26 cellular contexts compared by ENCODE assay signal in the genomic region with DNA sequence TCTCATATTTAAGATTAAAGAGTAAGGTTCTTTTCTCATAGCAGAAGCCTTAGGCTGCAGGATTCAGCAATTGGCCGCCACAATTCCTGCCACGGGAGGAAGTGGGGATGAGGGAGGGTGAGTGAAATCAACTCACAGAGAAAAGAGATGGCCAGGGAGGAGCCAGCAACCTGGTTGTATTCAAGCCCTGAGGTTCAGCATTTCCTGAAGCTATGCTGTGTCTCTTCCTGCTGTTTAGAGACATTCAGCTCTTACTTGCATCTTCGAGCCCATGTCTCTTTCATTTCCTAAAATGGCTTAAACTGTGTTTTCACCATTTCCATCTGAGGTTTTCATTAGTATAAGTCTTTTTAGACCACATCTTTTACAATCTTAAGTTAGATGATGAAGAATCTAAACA.
A peak's percentile ranks its signal among the peaks of the same experiment; 100 is the strongest.
DNase-seq lines count a peak whose midpoint lies in the region; ATAC-seq and TF ChIP-seq lines count a peak whose summit lies in the region.
"Had no signal": no experiment of that assay in that cellular context is flagged by ENCODE, and none has a peak within 500 bp of the region (broad histone marks: within the 10 kb centered on the region; RNA-seq: fewer than 3 reads in every experiment).

No MANE protein-coding gene starts in this region.

- H3K79me2 ChIP-seq in Loucy (ENCODE audit: insufficient read depth, low read length) = no peaks in the 10 kb centered on the region
- H3K79me2 ChIP-seq in OCI-LY3 (ENCODE audit: low read length) = no peaks in the 10 kb centered on the region

- H3K36me3 ChIP-seq in Loucy (ENCODE audit: insufficient read depth, low read length) (no peaks in the 10 kb centered on the region), OCI-LY3 (replicated peaks; ENCODE audit: low read depth, low read length) (no peaks in the 10 kb centered on the region), left ventricle myocardium inferior (no peaks in the 10 kb centered on the region)
- H3K36me3 ChIP-seq: BE2C, BLaER1 had no signal

- no peaks in the 10 kb centered on the region for H3K9me2 ChIP-seq in Loucy (replicated peaks; ENCODE audit: low read depth, low read length)

- H3F3A ChIP-seq in Loucy (ENCODE audit: low read depth) = no peaks in the 10 kb centered on the region

- no peak overlapping the region for H3K4me3 Mint-ChIP-seq in endothelial cell (ENCODE audit: unreplicated experiment)
- H3K4me3 Mint-ChIP-seq: CD14-positive monocyte; CD4-positive, alpha-beta memory T cell; CD4-positive, CD25-positive, alpha-beta regulatory T cell; CD8-positive, alpha-beta memory T cell had no signal

- no peaks in the 10 kb centered on the region for H3K9me3 ChIP-seq in Loucy (ENCODE audit: insufficient read depth, low read depth, low read length)
- no peaks in the 10 kb centered on the region for H3K9me3 ChIP-seq in OCI-LY3 (ENCODE audit: insufficient read depth, low read length)
- no peaks in the 10 kb centered on the region for H3K9me3 ChIP-seq in left ventricle myocardium inferior (replicated peaks)
- H3K9me3 ChIP-seq: BE2C, BLaER1 had no signal

- peak overlapping the region; percentile 36 for H3K27ac Mint-ChIP-seq in endothelial cell (ENCODE audit: unreplicated experiment)
- H3K27ac Mint-ChIP-seq: CD14-positive monocyte; CD4-positive, alpha-beta memory T cell; CD4-positive, CD25-positive, alpha-beta regulatory T cell; CD8-positive, alpha-beta memory T cell had no signal

- no peaks in the 10 kb centered on the region for H3K9me3 Mint-ChIP-seq in endothelial cell (ENCODE audit: unreplicated experiment)

- intact Hi-C loops in left ventricle myocardium inferior (cut with micrococcal nuclease) = no loop called here

- H3K27me3 Mint-ChIP-seq in endothelial cell (ENCODE audit: unreplicated experiment) = peaks cover 2% of the 10 kb centered on the region
- H3K27me3 Mint-ChIP-seq: CD4-positive, alpha-beta memory T cell; CD4-positive, CD25-positive, alpha-beta regulatory T cell; CD8-positive, alpha-beta memory T cell had no signal

- peak overlapping the region; percentile 4 for H3K4me3 ChIP-seq in Loucy (ENCODE audit: low read length, poor library complexity, severe bottlenecking)
- H3K4me3 ChIP-seq in OCI-LY3 (ENCODE audit: low read length) = 0 out of 2 replicates have a peak overlapping the region, but pooled peaks have one; percentile 7
- no peak overlapping the region for H3K4me3 ChIP-seq in left ventricle myocardium inferior
- H3K4me3 ChIP-seq: BLaER1, GM12878 had no signal

- H4K20me1 ChIP-seq in Loucy (ENCODE audit: insufficient read depth, low read length, poor library complexity, severe bottlenecking) = no peaks in the 10 kb centered on the region
- no peaks in the 10 kb centered on the region for H4K20me1 ChIP-seq in OCI-LY3 (ENCODE audit: insufficient read depth, low read length)
- H4K20me1 ChIP-seq: BLaER1 had no signal

- no peaks in the 10 kb centered on the region for H3K36me3 Mint-ChIP-seq in endothelial cell (ENCODE audit: low read depth, unreplicated experiment)
- H3K36me3 Mint-ChIP-seq: CD14-positive monocyte; CD4-positive, alpha-beta memory T cell; CD4-positive, CD25-positive, alpha-beta regulatory T cell; CD8-positive, alpha-beta memory T cell had no signal

- H3K27me3 ChIP-seq in Loucy (ENCODE audit: insufficient read depth, low read length, poor library complexity, severe bottlenecking) (no peaks in the 10 kb centered on the region), OCI-LY3 (ENCODE audit: low read depth, low read length) (no peaks in the 10 kb centered on the region), left ventricle myocardium inferior (ENCODE audit: low read depth) (no peaks in the 10 kb centered on the region)
- H3K27me3 ChIP-seq: BE2C, BLaER1 had no signal

- H3K4me1 ChIP-seq in Loucy (ENCODE audit: insufficient read depth, low read length, poor library complexity, severe bottlenecking) (no peaks in the 10 kb centered on the region), OCI-LY3 (ENCODE audit: low read length) (peaks cover 11% of the 10 kb centered on the region), left ventricle myocardium inferior (peaks cover 9% of the 10 kb centered on the region)
- H3K4me1 ChIP-seq: BE2C, BLaER1 had no signal

- H3K4me2 ChIP-seq in Loucy (ENCODE audit: low read depth, low read length, poor library complexity, severe bottlenecking) (peak overlapping the region; percentile 27), OCI-LY3 (ENCODE audit: low read length) (peak overlapping the region; percentile 42)
- H3K4me2 ChIP-seq: BLaER1 had no signal

- H3K9ac ChIP-seq in Loucy (ENCODE audit: low read depth, low read length, poor library complexity, severe bottlenecking) (no peak overlapping the region), OCI-LY3 (ENCODE audit: low read length) (no peak overlapping the region)
- H3K9ac ChIP-seq: BLaER1 had no signal

- H2AFZ ChIP-seq in Loucy (ENCODE audit: low read length) (peak overlapping the region; percentile 42), OCI-LY3 (ENCODE audit: low read depth, low read length) (peak overlapping the region; percentile 68)

- no peak for ATAC-seq in GM21526 (IDR thresholded peaks at IDR 0.05; ENCODE audit: low FRiP score, unreplicated experiment)
- ATAC-seq: GM12878 had no signal

- DNase-seq in MV-4-11 (lab: John Stamatoyannopoulos, UW) (peak; percentile 31), endothelial cell (ENCODE audit: low spot score) (no peak), left ventricle myocardium inferior (no peak), HuH-7.5 (ENCODE audit: low spot score) (no peak), putamen (ENCODE audit: low spot score) (no peak)
- DNase-seq: 8988T; ACHN; BE2C; C1 segment of cervical spinal cord; CD4-positive, alpha-beta memory T cell; CD4-positive, CD25-positive, alpha-beta regulatory T cell; CD8-positive, alpha-beta memory T cell; COR-L47; DMS 273 treated with DMSO at 0.1 percent for 48 hours; DMS153; DMS53; DMS79; DND-41; EL; GDM1 had no signal

- peaks cover 14% of the 10 kb centered on the region for H3K4me1 Mint-ChIP-seq in endothelial cell (ENCODE audit: unreplicated experiment)
- H3K4me1 Mint-ChIP-seq: CD14-positive monocyte; CD4-positive, alpha-beta memory T cell; CD4-positive, CD25-positive, alpha-beta regulatory T cell; CD8-positive, alpha-beta memory T cell had no signal

- H3K27ac ChIP-seq in OCI-LY3 (ENCODE audit: low read length) = no peak overlapping the region
- H3K27ac ChIP-seq in left ventricle myocardium inferior (replicated peaks) = no peak overlapping the region
- H3K27ac ChIP-seq: BLaER1 had no signal

- no peak for TF ChIP-seq CTCF in Loucy (conservative IDR thresholded peaks at IDR 0.05; ENCODE audit: low read length)
- no peak for TF ChIP-seq CTCF in OCI-LY3 (IDR thresholded peaks at IDR 0.05; ENCODE audit: low read depth, low read length)
- no peak for TF ChIP-seq CTCF in endothelial cell (IDR thresholded peaks at IDR 0.05; ENCODE audit: unreplicated experiment)
- TF ChIP-seq CTCF in left ventricle myocardium inferior (IDR thresholded peaks at IDR 0.05; ENCODE audit: borderline replicate concordance) = no peak
